ENCODE assay signal across 24 cellular contexts in genomic region chr1:71666609-71667008, GRCh38.
"Had no signal": no experiment of that assay in that cellular context is flagged by ENCODE, and none has a peak within 500 bp of the region (broad histone marks: within the 10 kb centered on the region; RNA-seq: fewer than 3 reads in every experiment).

No MANE protein-coding gene starts in this region.

- H3K4me1 Mint-ChIP-seq: activated naive CD8-positive, alpha-beta T cell treated with anti-CD3 and anti-CD28 coated beads, Interleukin-2, amount 10 ng/mL, durations not matched to agents 7 days and 5 days; naive B cell; neural crest cell; T-helper 17 cell had no signal

- ATAC-seq: left lobe of liver, lower lobe of right lung, mucosa of descending colon, T-helper 17 cell had no signal

- DNase-seq: activated CD4-positive, alpha-beta memory T cell treated with anti-CD3 and anti-CD28 coated beads for 36 hours; activated CD4-positive, alpha-beta T cell treated with anti-CD3 and anti-CD28 coated beads for 4 hours; activated CD4-positive, CD25-positive, alpha-beta regulatory T cell; activated naive CD4-positive, alpha-beta T cell treated with anti-CD3 and anti-CD28 coated beads for 36 hours; activated naive CD8-positive, alpha-beta T cell treated with anti-CD3 and anti-CD28 coated beads, Interleukin-2, amount 10 ng/mL, durations not matched to agents 7 days and 5 days; activated T-cell treated with anti-CD3 and anti-CD28 coated beads, Interleukin-2, amount 50 U/mL, for 48 hours; dermis blood vessel endothelial cell; effector memory CD4-positive, alpha-beta T cell; heart right ventricle; lower lobe of right lung; mesendoderm; mucosa of descending colon; naive B cell; occipital lobe; retina; stimulated activated CD4-positive, alpha-beta T cell treated with anti-CD3 and anti-CD28 coated beads, Interleukin-12 subunit alpha, Interleukin-12 subunit beta, amount 100 ng/mL, for 4 hours; stimulated activated CD4-positive, alpha-beta T cell treated with anti-CD3 and anti-CD28 coated beads, Interleukin-4, amount 100 ng/mL, for 4 hours; T-helper 17 cell; tibial artery had no signal

- H3K4me1 ChIP-seq: heart right ventricle, lower lobe of right lung, tibial artery had no signal

- H3K9me3 Mint-ChIP-seq: activated naive CD4-positive, alpha-beta T cell treated with anti-CD3 and anti-CD28 coated beads for 36 hours; activated naive CD8-positive, alpha-beta T cell treated with anti-CD3 and anti-CD28 coated beads, Interleukin-2, amount 10 ng/mL, durations not matched to agents 7 days and 5 days; brain; neural crest cell; stimulated activated naive CD8-positive, alpha-beta T cell treated with anti-CD3 and anti-CD28 coated beads, Interleukin-15, Interleukin-2, amounts not matched to agents 100 ng/mL and 50 ng/mL, for 24 hours had no signal

- H3K4me3 ChIP-seq: heart right ventricle, lower lobe of right lung, mucosa of descending colon, tibial artery had no signal

- H3K27me3 ChIP-seq: heart right ventricle, tibial artery had no signal

- H3K36me3 Mint-ChIP-seq: activated CD4-positive, alpha-beta memory T cell treated with anti-CD3 and anti-CD28 coated beads for 36 hours; activated naive CD8-positive, alpha-beta T cell treated with anti-CD3 and anti-CD28 coated beads, Interleukin-2, amount 10 ng/mL, durations not matched to agents 7 days and 5 days; brain; naive B cell had no signal

- H3K27ac ChIP-seq: heart right ventricle, lower lobe of right lung, tibial artery had no signal

- H3K27ac Mint-ChIP-seq: activated CD4-positive, alpha-beta memory T cell treated with anti-CD3 and anti-CD28 coated beads for 36 hours; activated naive CD4-positive, alpha-beta T cell treated with anti-CD3 and anti-CD28 coated beads for 36 hours; activated naive CD8-positive, alpha-beta T cell treated with anti-CD3 and anti-CD28 coated beads, Interleukin-2, amount 10 ng/mL, durations not matched to agents 7 days and 5 days; progenitor cell of endocrine pancreas; stimulated activated naive CD8-positive, alpha-beta T cell treated with anti-CD3 and anti-CD28 coated beads, Interleukin-15, Interleukin-2, amounts not matched to agents 100 ng/mL and 50 ng/mL, for 24 hours; T-helper 17 cell had no signal

- H3K9me3 ChIP-seq: heart right ventricle, lower lobe of right lung, mucosa of descending colon, tibial artery had no signal

- H3K36me3 ChIP-seq: heart right ventricle, lower lobe of right lung, tibial artery had no signal

- H3K27me3 Mint-ChIP-seq: activated CD4-positive, alpha-beta memory T cell treated with anti-CD3 and anti-CD28 coated beads for 36 hours; activated naive CD8-positive, alpha-beta T cell treated with anti-CD3 and anti-CD28 coated beads, Interleukin-2, amount 10 ng/mL, durations not matched to agents 7 days and 5 days; naive B cell; progenitor cell of endocrine pancreas; stimulated activated naive CD8-positive, alpha-beta T cell treated with anti-CD3 and anti-CD28 coated beads, Interleukin-15, Interleukin-2, amounts not matched to agents 100 ng/mL and 50 ng/mL, for 24 hours; T-helper 17 cell had no signal

- H3K4me3 Mint-ChIP-seq: activated CD4-positive, alpha-beta memory T cell treated with anti-CD3 and anti-CD28 coated beads for 36 hours; activated naive CD4-positive, alpha-beta T cell treated with anti-CD3 and anti-CD28 coated beads for 36 hours; activated naive CD8-positive, alpha-beta T cell treated with anti-CD3 and anti-CD28 coated beads, Interleukin-2, amount 10 ng/mL, durations not matched to agents 7 days and 5 days; naive B cell; neural crest cell; stimulated activated naive CD8-positive, alpha-beta T cell treated with anti-CD3 and anti-CD28 coated beads, Interleukin-15, Interleukin-2, amounts not matched to agents 100 ng/mL and 50 ng/mL, for 24 hours; T-helper 17 cell had no signal
